Comparison of ENCODE assay signal across 9 cellular contexts in genomic region chr3:190121061-190121765, GRCh38. TPM values are rescaled to one million over a fixed set of nuclear protein-coding genes. Genes with fewer than 3 reads are reported as not detected.
DNase-seq lines count a peak whose midpoint lies in the region; ATAC-seq, FAIRE-seq and TF ChIP-seq lines count a peak whose summit lies in the region.
"Had no signal": no experiment of that assay in that cellular context is flagged by ENCODE, and none has a peak within 500 bp of the region (broad histone marks: within the 10 kb centered on the region; RNA-seq: fewer than 3 reads in every experiment).

No MANE protein-coding gene starts in this region.

- H3K27ac ChIP-seq in A549 (peak overlapping the region; percentile 90 to 96), KMS-11 (no peak overlapping the region), endodermal cell (ENCODE audit: low read depth, low read length) (no peak overlapping the region)

- H3K27me3 Mint-ChIP-seq in endodermal cell (ENCODE audit: insufficient read depth) (peaks cover 13% of the 10 kb centered on the region), nephron (ENCODE audit: low read depth) (peaks cover 4% of the 10 kb centered on the region)
- H3K27me3 Mint-ChIP-seq in activated CD4-positive, alpha-beta memory T cell treated with anti-CD3 and anti-CD28 coated beads, Interleukin-2, amount 10 ng/mL, durations not matched to agents 7 days and 5 days, result peaks cover 44% of the 10 kb centered on the region

- peak overlapping the region; percentile 61 for H3K27ac Mint-ChIP-seq in endodermal cell
- H3K27ac Mint-ChIP-seq in nephron, result peak overlapping the region; percentile 59 to 84 (median 77)
- no peak overlapping the region for H3K27ac Mint-ChIP-seq in activated CD4-positive, alpha-beta memory T cell treated with anti-CD3 and anti-CD28 coated beads, Interleukin-2, amount 10 ng/mL, durations not matched to agents 7 days and 5 days
- H3K27ac Mint-ChIP-seq: CD8-positive, alpha-beta memory T cell had no signal

- H3K9ac ChIP-seq in KMS-11 (peak overlapping the region; percentile 2; the same call in 1 of the 2 replicates), endodermal cell (ENCODE audit: extremely low read depth, low read length, poor library complexity, severe bottlenecking) (peak overlapping the region; percentile 92)

- no peaks in the 10 kb centered on the region for H3K9me3 Mint-ChIP-seq in endodermal cell
- no peaks in the 10 kb centered on the region for H3K9me3 Mint-ChIP-seq in nephron
- H3K9me3 Mint-ChIP-seq in activated CD4-positive, alpha-beta memory T cell treated with anti-CD3 and anti-CD28 coated beads, Interleukin-2, amount 10 ng/mL, durations not matched to agents 7 days and 5 days, result no peaks in the 10 kb centered on the region

- WGBS in A549 (ENCODE audit: missing lambda C conversion rate), result 53% methylated on average over 17 of the region's 23 CpGs
- WGBS in endodermal cell (ENCODE audit: insufficient coverage in 1 of 2, insufficient read length in 1 of 2), 2 experiments, result 59 to 80% methylated on average over 11 to 19 of the region's 23 CpGs

- peak in 1 of 2 experiments; percentile 11; a peak in 2 of 6 replicates for ATAC-seq in A549

- TF ChIP-seq POLR2A in A549 (IDR thresholded peaks at IDR 0.05; ENCODE audit: low read length), result no peak

- H3K4me1 ChIP-seq in A549 (peaks cover 65% of the 10 kb centered on the region), KMS-11 (ENCODE audit: low read depth, poor library complexity, severe bottlenecking) (peaks cover 9% of the 10 kb centered on the region), endodermal cell (ENCODE audit: control insufficient read depth, insufficient read depth, low read length) (no peaks in the 10 kb centered on the region)

- no peaks in the 10 kb centered on the region for H3K79me2 ChIP-seq in KMS-11 (ENCODE audit: insufficient read depth, low read depth)

- no peak; the same call in 2 of the 3 replicates for TF ChIP-seq CTCF in A549 (IDR thresholded peaks at IDR 0.05)
- TF ChIP-seq CTCF in KMS-11 (conservative IDR thresholded peaks at IDR 0.05; ENCODE audit: low read depth, low read length), result 0 out of 2 replicates have a peak, but pooled peaks have one; percentile 6
- TF ChIP-seq CTCF in endodermal cell (conservative IDR thresholded peaks at IDR 0.05), result no peak
- TF ChIP-seq CTCF in nephron (IDR thresholded peaks at IDR 0.05; ENCODE audit: unreplicated experiment in 3 of 3), result peak in 2 of 3 experiments; percentile 7 to 43

- no peak for TF ChIP-seq EP300 in A549 (IDR thresholded peaks at IDR 0.05)

- H3K36me3 ChIP-seq in KMS-11 (ENCODE audit: insufficient read depth), result no peaks in the 10 kb centered on the region
- H3K36me3 ChIP-seq in endodermal cell (ENCODE audit: control insufficient read depth, insufficient read depth, low read length), result peaks cover 30% of the 10 kb centered on the region

- DNase-seq in A549 (ENCODE audit: low read depth in 1 of 2, low spot score in 1 of 2), result no peak
- no peak for DNase-seq in endodermal cell
- no peak for DNase-seq in activated CD4-positive, alpha-beta memory T cell treated with anti-CD3 and anti-CD28 coated beads, Interleukin-2, amount 10 ng/mL, durations not matched to agents 7 days and 5 days
- no peak for DNase-seq in NCI-H1048 (lab: John Stamatoyannopoulos, UW)
- no peak for DNase-seq in activated T-cell treated with anti-CD3 and anti-CD28 coated beads, Interleukin-2, amount 50 U/mL, for 1 hour
- DNase-seq in NCI-H146 (lab: John Stamatoyannopoulos, UW), result no peak
- DNase-seq: CD8-positive, alpha-beta memory T cell had no signal

- peaks cover 10% of the 10 kb centered on the region for H3K27me3 ChIP-seq in KMS-11 (ENCODE audit: insufficient read depth, low read depth)
- no peaks in the 10 kb centered on the region for H3K27me3 ChIP-seq in endodermal cell (ENCODE audit: control insufficient read depth, insufficient read depth, low read length, poor library complexity, severe bottlenecking)

- no peaks in the 10 kb centered on the region for H4K20me1 ChIP-seq in KMS-11 (ENCODE audit: insufficient read depth)

- H3K36me3 Mint-ChIP-seq in endodermal cell (ENCODE audit: low read depth) (peaks cover 17% of the 10 kb centered on the region), nephron (ENCODE audit: low read depth) (peaks cover 11% of the 10 kb centered on the region)
- H3K36me3 Mint-ChIP-seq in activated CD4-positive, alpha-beta memory T cell treated with anti-CD3 and anti-CD28 coated beads, Interleukin-2, amount 10 ng/mL, durations not matched to agents 7 days and 5 days (ENCODE audit: low read depth), result no peaks in the 10 kb centered on the region
- H3K36me3 Mint-ChIP-seq: CD8-positive, alpha-beta memory T cell had no signal

- H3K4me1 Mint-ChIP-seq in endodermal cell, result peaks cover 50% of the 10 kb centered on the region
- peaks cover 51% of the 10 kb centered on the region for H3K4me1 Mint-ChIP-seq in nephron
- H3K4me1 Mint-ChIP-seq in activated CD4-positive, alpha-beta memory T cell treated with anti-CD3 and anti-CD28 coated beads, Interleukin-2, amount 10 ng/mL, durations not matched to agents 7 days and 5 days, result peaks cover 6% of the 10 kb centered on the region

- H3K4me3 Mint-ChIP-seq in endodermal cell (peak overlapping the region; percentile 93), nephron (peak overlapping the region; percentile 84 to 88 (median 86))
- no peak overlapping the region for H3K4me3 Mint-ChIP-seq in activated CD4-positive, alpha-beta memory T cell treated with anti-CD3 and anti-CD28 coated beads, Interleukin-2, amount 10 ng/mL, durations not matched to agents 7 days and 5 days
- H3K4me3 Mint-ChIP-seq: CD8-positive, alpha-beta memory T cell had no signal

- H3K9me3 ChIP-seq in A549 (no peaks in the 10 kb centered on the region), endodermal cell (ENCODE audit: control insufficient read depth, low read length) (no peaks in the 10 kb centered on the region)

- CTCF ChIA-PET in A549 (lab: Yijun Ruan, JAX), result interaction anchor here (0.6 to 2.9 kb wide), 28 partner anchors 8 to 263 kb away, joined by 3 to 15 read pairs (median 4); no protein-coding TSS in a partner anchor
- CTCF ChIA-PET in activated CD4-positive, alpha-beta memory T cell treated with anti-CD3 and anti-CD28 coated beads, Interleukin-2, amount 10 ng/mL, durations not matched to agents 7 days and 5 days (lab: Charles Lee), result no interaction called here

- no peak for FAIRE-seq in A549 (lab: Jason Lieb, UNC)

- H2AFZ ChIP-seq in KMS-11 (ENCODE audit: low read depth), result peak overlapping the region; percentile 92; the same call in 1 of the 2 replicates

- TF ChIP-seq RAD21 in A549 (conservative IDR thresholded peaks at IDR 0.05 in 1 of 2, IDR thresholded peaks at IDR 0.05 in 1 of 2), result no peak

- peak overlapping the region; percentile 88 for H3K4me2 ChIP-seq in A549
- peak overlapping the region; percentile 76 for H3K4me2 ChIP-seq in KMS-11

- POLR2A ChIA-PET in A549 (lab: Yijun Ruan, JAX), result interaction anchor here (0.9 to 1.3 kb wide), 5 partner anchors 12 to 76 kb away, joined by 3 to 5 read pairs (median 3); no protein-coding TSS in a partner anchor
- POLR2A ChIA-PET in activated CD4-positive, alpha-beta memory T cell treated with anti-CD3 and anti-CD28 coated beads, Interleukin-2, amount 10 ng/mL, durations not matched to agents 7 days and 5 days (lab: Charles Lee), result no interaction called here

- H3K4me3 ChIP-seq in A549 (peak overlapping the region; percentile 96), KMS-11 (IDR thresholded peaks at IDR 0.05; ENCODE audit: insufficient read depth, low read depth, low read length) (peak overlapping the region; percentile 49), endodermal cell (ENCODE audit: low read length) (peak overlapping the region; percentile 89)

TF ChIP-seq in A549, 52 proteins besides CTCF, POLR2A, EP300 and RAD21:
- no peak for TF ChIP-seq USF2 (IDR thresholded peaks at IDR 0.05)
- no peak for TF ChIP-seq ZSCAN20 (CRISPR knock-in tag; IDR thresholded peaks at IDR 0.05)
- TF ChIP-seq ESRRA (IDR thresholded peaks at IDR 0.05; ENCODE audit: borderline replicate concordance, low read length), result no peak
- TF ChIP-seq TFCP2L1 (CRISPR knock-in tag; IDR thresholded peaks at IDR 0.05), result no peak
- TF ChIP-seq RFX5 (IDR thresholded peaks at IDR 0.05), result no peak
- no peak for TF ChIP-seq CBX8 (IDR thresholded peaks at IDR 0.05)
- no peak for TF ChIP-seq HOXA7 (CRISPR knock-in tag; IDR thresholded peaks at IDR 0.05)
- no peak for TF ChIP-seq MAFK (IDR thresholded peaks at IDR 0.05; ENCODE audit: partially characterized antibody)
- no peak for TF ChIP-seq FOSL2 (IDR thresholded peaks at IDR 0.05)
- TF ChIP-seq FOSL2 (CRISPR knock-in tag; IDR thresholded peaks at IDR 0.05), result no peak
- TF ChIP-seq MAX (IDR thresholded peaks at IDR 0.05), result no peak
TF ChIP-seq in A549: peak in this region for 0.

RNA-seq across cellular contexts. Expression of gene P3H2, which starts 0.5 kb away (rescaled TPM):
- polyA plus RNA-seq in A549 (2011; rRNA removed) (59.9 and 72.5 TPM in 2 replicates), A549 (2017; fragmentation: RNase III; extraction: RNeasy Plus Mini Kit Qiagen cat#74134 plus additional on column Dnase treatment) (48.5 to 56.6 TPM (median 55.1 TPM) in 3 replicates)
- polyA plus RNA-seq in A549 (2012; cell fraction: cytosol; rRNA removed), result 16.2 and 21.8 TPM in 2 replicates
- polyA plus RNA-seq in A549 (2012; cell fraction: nucleus; rRNA removed), result 21.9 and 29.7 TPM in 2 replicates
- 37.1 and 37.2 TPM in 2 replicates for polyA minus RNA-seq in A549 (2011; rRNA and poly(A)+ RNA removed)
- total RNA-seq in endodermal cell, result 100 to 1,000 TPM; 285 to 322 TPM
- 70.3 TPM for polyA plus RNA-seq in endodermal cell (2013, experiment 1 of 2)
- polyA plus RNA-seq in endodermal cell (2013, experiment 2 of 2), result 93.2 TPM
- not detected for total RNA-seq in activated CD4-positive, alpha-beta memory T cell treated with anti-CD3 and anti-CD28 coated beads, Interleukin-2, amount 10 ng/mL, durations not matched to agents 7 days and 5 days
- total RNA-seq: CD8-positive, alpha-beta memory T cell had no signal
- polyA plus RNA-seq: CD8-positive, alpha-beta memory T cell had no signal

Comparison
In these comparisons a context has a peak if more than half of its experiments do, and no peak if none do; other contexts are left out.
1. H3K27ac ChIP-seq: peak in A549 (2 of 2); none in KMS-11 (single experiment) and endodermal cell (single experiment).
2. CTCF ChIP-seq: peak in KMS-11 (single experiment) and nephron (2 of 3); none in A549 (single experiment) and endodermal cell (single experiment).
3. RNA of gene P3H2, which starts 0.5 kb away (total RNA-seq): 285 to 322 TPM in endodermal cell; not detected in activated CD4-positive, alpha-beta memory T cell treated with anti-CD3 and anti-CD28 coated beads, Interleukin-2, amount 10 ng/mL, durations not matched to agents 7 days and 5 days; every median in the first group is over 100 times any median in the second.
4. Peak in every context shown above with its lines, with median percentiles within 50 percentile points of each other: H3K4me3 ChIP-seq.